In the genomic region with DNA sequence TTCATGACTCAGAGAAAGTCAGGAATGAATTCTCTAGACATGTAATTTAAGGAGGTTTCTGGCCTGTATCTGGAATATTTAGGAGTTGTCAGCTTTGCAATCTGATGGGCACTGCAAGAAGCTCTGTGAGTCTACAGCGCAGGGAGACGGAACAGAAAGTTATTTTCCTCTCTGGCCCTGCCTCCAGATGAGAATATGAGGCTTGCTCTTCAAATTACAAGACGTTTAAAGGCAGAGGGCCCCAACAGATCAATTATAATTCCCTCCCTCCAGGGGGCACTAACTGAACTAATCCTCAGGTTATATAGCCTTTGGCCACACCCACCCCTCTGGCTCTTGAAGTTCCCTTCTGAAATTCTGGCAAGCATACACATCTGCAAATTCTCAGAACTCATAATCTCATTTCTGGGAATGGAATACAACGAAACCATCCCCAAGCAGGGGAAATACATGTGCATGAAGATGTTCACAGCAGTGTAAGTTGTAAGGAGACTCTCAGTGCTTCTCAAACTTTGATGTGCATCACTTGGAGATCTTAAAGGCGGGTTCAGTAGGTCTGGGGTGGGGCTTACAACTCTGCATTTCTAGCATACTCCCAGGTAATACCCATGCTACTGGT, we compare ENCODE assay signal across 8 cellular contexts.
DNase-seq lines count a peak whose midpoint lies in the region; ATAC-seq and TF ChIP-seq lines count a peak whose summit lies in the region.

No MANE protein-coding gene starts in this region.

- H3K4me1 ChIP-seq in SK-N-SH (ENCODE audit: control insufficient read depth in 1 of 2, insufficient read depth in 2 of 2, low read depth in 1 of 2, low read length in 1 of 2), result peaks cover 8 to 31% of the 10 kb centered on the region in 2 experiments; a peak in 2 of 4 replicates
- no peaks in the 10 kb centered on the region for H3K4me1 ChIP-seq in adrenal gland (replicated peaks in 1 of 2)

- no peak for TF ChIP-seq POLR2A in adrenal gland (IDR thresholded peaks at IDR 0.05)

- TF ChIP-seq RAD21 in SK-N-SH (IDR thresholded peaks at IDR 0.05; ENCODE audit: low read length), result peak; percentile 27; the same call in 1 of the 2 replicates

- H3K36me3 ChIP-seq in BJ (ENCODE audit: control insufficient read depth, insufficient read depth, low read length) (no peaks in the 10 kb centered on the region), SK-N-SH (replicated peaks in 1 of 2; ENCODE audit: control insufficient read depth in 1 of 2, insufficient read depth in 2 of 2, low read length in 1 of 2) (no peaks in the 10 kb centered on the region), adrenal gland (replicated peaks in 1 of 2) (no peaks in the 10 kb centered on the region)

- DNase-seq in BJ (ENCODE audit: low read depth) (no peak), SK-N-SH (no peak), adrenal gland (peak in 5 of 7 donors; percentile 17 to 39 (median 24)), left kidney (ENCODE audit: low read depth, low spot score) (peak; percentile 21), NCI-H1092 (lab: John Stamatoyannopoulos, UW) (no peak)
- DNase-seq in stimulated activated naive CD4-positive, alpha-beta T cell treated with Interleukin-2 at 50 U/mL for 16 hours (lab: John Stamatoyannopoulos, UW), result peak; percentile 12

- no peaks in the 10 kb centered on the region for H3K9me3 ChIP-seq in SK-N-SH
- H3K9me3 ChIP-seq in adrenal gland (replicated peaks in 1 of 3), result no peaks in the 10 kb centered on the region

- POLR2A ChIA-PET in BJ (lab: Charles Lee) (no interaction called here), SK-N-SH (lab: Yijun Ruan, JAX) (no interaction called here)

- H3K27me3 ChIP-seq in BJ (ENCODE audit: control insufficient read depth, insufficient read depth, low read length) (no peaks in the 10 kb centered on the region), SK-N-SH (ENCODE audit: insufficient read depth) (no peaks in the 10 kb centered on the region), adrenal gland (no peaks in the 10 kb centered on the region)

- H3K4me3 ChIP-seq in BJ (ENCODE audit: low read depth, low read length) (no peak overlapping the region), SK-N-SH (ENCODE audit: low read depth in 2 of 2, low read length in 1 of 2) (peak overlapping the region in 1 of 2 experiments; percentile 1; a peak in 1 of 4 replicates), adrenal gland (no peak overlapping the region)

- H3K27ac ChIP-seq in SK-N-SH (ENCODE audit: low read depth in 2 of 2, low read length in 1 of 2) (peak overlapping the region; percentile 80 to 83), adrenal gland (no peak overlapping the region)

- peak; percentile 8 to 88; a peak in 2 of 4 replicates for TF ChIP-seq EP300 in SK-N-SH (IDR thresholded peaks at IDR 0.05; ENCODE audit: borderline replicate concordance in 1 of 2, low read depth in 1 of 2, low read length in 1 of 2)

- peak overlapping the region; percentile 80; the same call in 1 of the 2 replicates for H2AFZ ChIP-seq in SK-N-SH (ENCODE audit: low read depth)

- peaks cover 14% of the 10 kb centered on the region for H3F3A ChIP-seq in SK-N-SH (replicated peaks; ENCODE audit: insufficient read depth)

- peak overlapping the region; percentile 41 for H3K9ac ChIP-seq in SK-N-SH

- H3K79me2 ChIP-seq in SK-N-SH (ENCODE audit: insufficient read depth), result no peaks in the 10 kb centered on the region

- CTCF ChIA-PET in BJ (lab: Yijun Ruan, JAX), result no interaction called here
- CTCF ChIA-PET in SK-N-SH (lab: Yijun Ruan, JAX), result no interaction called here

- WGBS in SK-N-SH (ENCODE audit: low lambda C conversion rate), result 44% methylated on average over 5 of the region's 5 CpGs
- WGBS in adrenal gland, 4 donors, result 65 to 77% (median 73%) methylated on average over 5 of the region's 5 CpGs

- ATAC-seq in GM19025 (IDR thresholded peaks at IDR 0.05; ENCODE audit: low read depth, unreplicated experiment), result peak; percentile 57
- ATAC-seq in HG03280 (IDR thresholded peaks at IDR 0.05; ENCODE audit: unreplicated experiment), result peak; percentile 82

- H3K4me2 ChIP-seq in SK-N-SH, result peak overlapping the region; percentile 60

- H3K9me2 ChIP-seq in SK-N-SH, result no peaks in the 10 kb centered on the region

- TF ChIP-seq CTCF in BJ (IDR thresholded peaks at IDR 0.05; ENCODE audit: insufficient read depth, low read depth, low read length), result 0 out of 2 replicates have a peak, but pooled peaks have one; percentile 24
- peak; percentile 61 for TF ChIP-seq CTCF in SK-N-SH (IDR thresholded peaks at IDR 0.05)
- TF ChIP-seq CTCF in adrenal gland (IDR thresholded peaks at IDR 0.05), result peak in 1 of 6 experiments; percentile 20

- no peaks in the 10 kb centered on the region for H4K20me1 ChIP-seq in SK-N-SH (ENCODE audit: insufficient read depth)

- intact Hi-C loops in adrenal gland (cut with DNase I), result no loop called here

TF ChIP-seq in SK-N-SH, 30 proteins besides CTCF, POLR2A, EP300 and RAD21 (continues in another document):
- TF ChIP-seq RXRA (IDR thresholded peaks at IDR 0.05; ENCODE audit: borderline replicate concordance, low read depth) (0 out of 2 replicates have a peak, but pooled peaks have one; percentile 16), POLR2AphosphoS5 (IDR thresholded peaks at IDR 0.05; ENCODE audit: low read depth, low read length) (peak; percentile 62), YY1 (IDR thresholded peaks at IDR 0.05; ENCODE audit: low read depth) (no peak), GATA2 (CRISPR knock-in tag; IDR thresholded peaks at IDR 0.05) (no peak), NFIC (IDR thresholded peaks at IDR 0.05; ENCODE audit: borderline replicate concordance) (peak; percentile 81), FOXM1 (IDR thresholded peaks at IDR 0.05; ENCODE audit: low read depth) (0 out of 2 replicates have a peak, but pooled peaks have one; percentile 25), ELF1 (IDR thresholded peaks at IDR 0.05) (no peak), SIN3A (IDR thresholded peaks at IDR 0.05; ENCODE audit: borderline replicate concordance, low read depth, low read length) (0 out of 2 replicates have a peak, but pooled peaks have one; percentile 38), TCF12 (IDR thresholded peaks at IDR 0.05) (peak; percentile 94), MEF2A (IDR thresholded peaks at IDR 0.05; ENCODE audit: borderline replicate concordance, low read depth) (no peak), TEAD4 (IDR thresholded peaks at IDR 0.05; ENCODE audit: borderline replicate concordance, insufficient read depth) (peak; percentile 61), JUND (IDR thresholded peaks at IDR 0.05) (peak; percentile 41; the same call in 1 of the 2 replicates), FOXJ3 (CRISPR knock-in tag; IDR thresholded peaks at IDR 0.05) (no peak), SMC3 (IDR thresholded peaks at IDR 0.05; ENCODE audit: low read depth, low read length) (peak; percentile 39), CHD2 (IDR thresholded peaks at IDR 0.05; ENCODE audit: low read length, partially characterized antibody) (no peak), FOSL2 (IDR thresholded peaks at IDR 0.05; ENCODE audit: borderline replicate concordance, low read depth) (peak; percentile 59; the same call in 1 of the 2 replicates), RFX5 (IDR thresholded peaks at IDR 0.05; ENCODE audit: low read length) (no peak), TAF1 (IDR thresholded peaks at IDR 0.05; ENCODE audit: borderline replicate concordance, low read depth, low read length) (no peak), NRF1 (IDR thresholded peaks at IDR 0.05; ENCODE audit: low read depth, low read length) (no peak), RCOR1 (IDR thresholded peaks at IDR 0.05; ENCODE audit: low read length) (no peak)
- TF ChIP-seq, protein P1, sequence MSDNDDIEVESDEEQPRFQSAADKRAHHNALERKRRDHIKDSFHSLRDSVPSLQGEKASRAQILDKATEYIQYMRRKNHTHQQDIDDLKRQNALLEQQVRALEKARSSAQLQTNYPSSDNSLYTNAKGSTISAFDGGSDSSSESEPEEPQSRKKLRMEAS (IDR thresholded peaks at IDR 0.05; ENCODE audit: low read depth), result peak; percentile 55; the same call in 1 of the 2 replicates
- TF ChIP-seq, protein P2, sequence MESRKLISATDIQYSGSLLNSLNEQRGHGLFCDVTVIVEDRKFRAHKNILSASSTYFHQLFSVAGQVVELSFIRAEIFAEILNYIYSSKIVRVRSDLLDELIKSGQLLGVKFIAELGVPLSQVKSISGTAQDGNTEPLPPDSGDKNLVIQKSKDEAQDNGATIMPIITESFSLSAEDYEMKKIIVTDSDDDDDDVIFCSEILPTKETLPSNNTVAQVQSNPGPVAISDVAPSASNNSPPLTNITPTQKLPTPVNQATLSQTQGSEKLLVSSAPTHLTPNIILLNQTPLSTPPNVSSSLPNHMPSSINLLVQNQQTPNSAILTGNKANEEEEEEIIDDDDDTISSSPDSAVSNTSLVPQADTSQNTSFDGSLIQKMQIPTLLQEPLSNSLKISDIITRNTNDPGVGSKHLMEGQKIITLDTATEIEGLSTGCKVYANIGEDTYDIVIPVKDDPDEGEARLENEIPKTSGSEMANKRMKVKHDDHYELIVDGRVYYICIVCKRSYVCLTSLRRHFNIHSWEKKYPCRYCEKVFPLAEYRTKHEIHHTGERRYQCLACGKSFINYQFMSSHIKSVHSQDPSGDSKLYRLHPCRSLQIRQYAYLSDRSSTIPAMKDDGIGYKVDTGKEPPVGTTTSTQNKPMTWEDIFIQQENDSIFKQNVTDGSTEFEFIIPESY (IDR thresholded peaks at IDR 0.05; ENCODE audit: borderline replicate concordance, low read depth), result no peak
- TF ChIP-seq, protein P3, sequence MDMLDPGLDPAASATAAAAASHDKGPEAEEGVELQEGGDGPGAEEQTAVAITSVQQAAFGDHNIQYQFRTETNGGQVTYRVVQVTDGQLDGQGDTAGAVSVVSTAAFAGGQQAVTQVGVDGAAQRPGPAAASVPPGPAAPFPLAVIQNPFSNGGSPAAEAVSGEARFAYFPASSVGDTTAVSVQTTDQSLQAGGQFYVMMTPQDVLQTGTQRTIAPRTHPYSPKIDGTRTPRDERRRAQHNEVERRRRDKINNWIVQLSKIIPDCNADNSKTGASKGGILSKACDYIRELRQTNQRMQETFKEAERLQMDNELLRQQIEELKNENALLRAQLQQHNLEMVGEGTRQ (IDR thresholded peaks at IDR 0.05; ENCODE audit: borderline replicate concordance, low read depth, low read length), result no peak
- TF ChIP-seq, protein P4, sequence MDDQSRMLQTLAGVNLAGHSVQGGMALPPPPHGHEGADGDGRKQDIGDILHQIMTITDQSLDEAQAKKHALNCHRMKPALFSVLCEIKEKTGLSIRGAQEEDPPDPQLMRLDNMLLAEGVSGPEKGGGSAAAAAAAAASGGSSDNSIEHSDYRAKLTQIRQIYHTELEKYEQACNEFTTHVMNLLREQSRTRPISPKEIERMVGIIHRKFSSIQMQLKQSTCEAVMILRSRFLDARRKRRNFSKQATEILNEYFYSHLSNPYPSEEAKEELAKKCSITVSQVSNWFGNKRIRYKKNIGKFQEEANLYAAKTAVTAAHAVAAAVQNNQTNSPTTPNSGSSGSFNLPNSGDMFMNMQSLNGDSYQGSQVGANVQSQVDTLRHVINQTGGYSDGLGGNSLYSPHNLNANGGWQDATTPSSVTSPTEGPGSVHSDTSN (IDR thresholded peaks at IDR 0.05), result peak; percentile 90

Comparison
In these comparisons a context has a peak if more than half of its experiments do, and no peak if none do; other contexts are left out.
1. DNase-seq: peak in adrenal gland (5 of 7), left kidney (single experiment) and stimulated activated naive CD4-positive, alpha-beta T cell treated with Interleukin-2 at 50 U/mL for 16 hours (single experiment); none in BJ (single experiment), SK-N-SH (single experiment) and NCI-H1092 (single experiment).
2. H3K27ac ChIP-seq: peak in SK-N-SH (2 of 2); none in adrenal gland (0 of 5).